Comparison of ENCODE assay signal across 1 cellular context in the genomic region with DNA sequence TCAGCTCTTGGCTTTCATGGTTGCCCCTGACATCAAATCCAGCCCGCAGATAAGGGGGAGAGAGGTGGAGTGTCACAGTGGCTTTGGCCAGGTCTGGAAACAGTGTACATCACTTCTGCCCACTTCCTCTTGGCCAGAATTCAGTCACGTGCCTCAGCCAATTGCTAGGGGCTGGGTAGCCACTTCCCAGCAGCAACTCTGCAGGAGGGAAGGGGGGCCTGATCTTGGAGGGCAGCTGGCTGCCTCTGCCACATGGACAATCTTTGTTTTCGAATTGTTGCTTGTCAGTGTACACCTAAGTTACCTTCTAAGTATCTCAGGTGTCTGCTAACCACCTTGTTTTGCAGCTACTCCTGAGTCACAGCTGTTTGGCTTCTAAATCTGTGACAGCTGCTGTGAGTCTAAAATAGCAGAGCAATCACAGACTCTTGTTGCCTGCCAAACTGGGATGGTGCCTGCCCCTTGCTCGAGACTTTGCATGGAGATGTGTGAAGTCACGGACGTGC.
TF ChIP-seq lines count a peak whose summit lies in the region.

No MANE protein-coding gene starts in this region.

TF ChIP-seq in GM12878, 131 proteins besides CTCF, POLR2A, EP300 and RAD21 (continued from another document):
- TF ChIP-seq, protein P1, sequence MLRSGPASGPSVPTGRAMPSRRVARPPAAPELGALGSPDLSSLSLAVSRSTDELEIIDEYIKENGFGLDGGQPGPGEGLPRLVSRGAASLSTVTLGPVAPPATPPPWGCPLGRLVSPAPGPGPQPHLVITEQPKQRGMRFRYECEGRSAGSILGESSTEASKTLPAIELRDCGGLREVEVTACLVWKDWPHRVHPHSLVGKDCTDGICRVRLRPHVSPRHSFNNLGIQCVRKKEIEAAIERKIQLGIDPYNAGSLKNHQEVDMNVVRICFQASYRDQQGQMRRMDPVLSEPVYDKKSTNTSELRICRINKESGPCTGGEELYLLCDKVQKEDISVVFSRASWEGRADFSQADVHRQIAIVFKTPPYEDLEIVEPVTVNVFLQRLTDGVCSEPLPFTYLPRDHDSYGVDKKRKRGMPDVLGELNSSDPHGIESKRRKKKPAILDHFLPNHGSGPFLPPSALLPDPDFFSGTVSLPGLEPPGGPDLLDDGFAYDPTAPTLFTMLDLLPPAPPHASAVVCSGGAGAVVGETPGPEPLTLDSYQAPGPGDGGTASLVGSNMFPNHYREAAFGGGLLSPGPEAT (IDR thresholded peaks at IDR 0.05; ENCODE audit: low read depth): no peak
- TF ChIP-seq TCF3 (IDR thresholded peaks at IDR 0.05; ENCODE audit: borderline replicate concordance, insufficient read depth, low read depth, low read length): peak; percentile 89
- TF ChIP-seq JUNB (IDR thresholded peaks at IDR 0.05): no peak
- peak; percentile 24 to 30; a peak in 3 of 4 replicates for TF ChIP-seq IKZF2 (IDR thresholded peaks at IDR 0.05)
- TF ChIP-seq, protein P2, sequence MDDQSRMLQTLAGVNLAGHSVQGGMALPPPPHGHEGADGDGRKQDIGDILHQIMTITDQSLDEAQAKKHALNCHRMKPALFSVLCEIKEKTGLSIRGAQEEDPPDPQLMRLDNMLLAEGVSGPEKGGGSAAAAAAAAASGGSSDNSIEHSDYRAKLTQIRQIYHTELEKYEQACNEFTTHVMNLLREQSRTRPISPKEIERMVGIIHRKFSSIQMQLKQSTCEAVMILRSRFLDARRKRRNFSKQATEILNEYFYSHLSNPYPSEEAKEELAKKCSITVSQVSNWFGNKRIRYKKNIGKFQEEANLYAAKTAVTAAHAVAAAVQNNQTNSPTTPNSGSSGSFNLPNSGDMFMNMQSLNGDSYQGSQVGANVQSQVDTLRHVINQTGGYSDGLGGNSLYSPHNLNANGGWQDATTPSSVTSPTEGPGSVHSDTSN (IDR thresholded peaks at IDR 0.05; ENCODE audit: insufficient replicate concordance, low read depth, low read length): peak; percentile 61
- TF ChIP-seq BMI1 (IDR thresholded peaks at IDR 0.05; ENCODE audit: borderline replicate concordance): no peak
- TF ChIP-seq ASH2L (IDR thresholded peaks at IDR 0.05; ENCODE audit: borderline replicate concordance, low read depth): no peak
- peak; percentile 82 for TF ChIP-seq IKZF1 (conservative IDR thresholded peaks at IDR 0.05)
- TF ChIP-seq, protein P3, sequence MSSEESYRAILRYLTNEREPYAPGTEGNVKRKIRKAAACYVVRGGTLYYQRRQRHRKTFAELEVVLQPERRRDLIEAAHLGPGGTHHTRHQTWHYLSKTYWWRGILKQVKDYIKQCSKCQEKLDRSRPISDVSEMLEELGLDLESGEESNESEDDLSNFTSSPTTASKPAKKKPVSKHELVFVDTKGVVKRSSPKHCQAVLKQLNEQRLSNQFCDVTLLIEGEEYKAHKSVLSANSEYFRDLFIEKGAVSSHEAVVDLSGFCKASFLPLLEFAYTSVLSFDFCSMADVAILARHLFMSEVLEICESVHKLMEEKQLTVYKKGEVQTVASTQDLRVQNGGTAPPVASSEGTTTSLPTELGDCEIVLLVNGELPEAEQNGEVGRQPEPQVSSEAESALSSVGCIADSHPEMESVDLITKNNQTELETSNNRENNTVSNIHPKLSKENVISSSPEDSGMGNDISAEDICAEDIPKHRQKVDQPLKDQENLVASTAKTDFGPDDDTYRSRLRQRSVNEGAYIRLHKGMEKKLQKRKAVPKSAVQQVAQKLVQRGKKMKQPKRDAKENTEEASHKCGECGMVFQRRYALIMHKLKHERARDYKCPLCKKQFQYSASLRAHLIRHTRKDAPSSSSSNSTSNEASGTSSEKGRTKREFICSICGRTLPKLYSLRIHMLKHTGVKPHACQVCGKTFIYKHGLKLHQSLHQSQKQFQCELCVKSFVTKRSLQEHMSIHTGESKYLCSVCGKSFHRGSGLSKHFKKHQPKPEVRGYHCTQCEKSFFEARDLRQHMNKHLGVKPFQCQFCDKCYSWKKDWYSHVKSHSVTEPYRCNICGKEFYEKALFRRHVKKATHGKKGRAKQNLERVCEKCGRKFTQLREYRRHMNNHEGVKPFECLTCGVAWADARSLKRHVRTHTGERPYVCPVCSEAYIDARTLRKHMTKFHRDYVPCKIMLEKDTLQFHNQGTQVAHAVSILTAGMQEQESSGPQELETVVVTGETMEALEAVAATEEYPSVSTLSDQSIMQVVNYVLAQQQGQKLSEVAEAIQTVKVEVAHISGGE (CRISPR knock-in tag; IDR thresholded peaks at IDR 0.05): no peak
- TF ChIP-seq, protein P4, sequence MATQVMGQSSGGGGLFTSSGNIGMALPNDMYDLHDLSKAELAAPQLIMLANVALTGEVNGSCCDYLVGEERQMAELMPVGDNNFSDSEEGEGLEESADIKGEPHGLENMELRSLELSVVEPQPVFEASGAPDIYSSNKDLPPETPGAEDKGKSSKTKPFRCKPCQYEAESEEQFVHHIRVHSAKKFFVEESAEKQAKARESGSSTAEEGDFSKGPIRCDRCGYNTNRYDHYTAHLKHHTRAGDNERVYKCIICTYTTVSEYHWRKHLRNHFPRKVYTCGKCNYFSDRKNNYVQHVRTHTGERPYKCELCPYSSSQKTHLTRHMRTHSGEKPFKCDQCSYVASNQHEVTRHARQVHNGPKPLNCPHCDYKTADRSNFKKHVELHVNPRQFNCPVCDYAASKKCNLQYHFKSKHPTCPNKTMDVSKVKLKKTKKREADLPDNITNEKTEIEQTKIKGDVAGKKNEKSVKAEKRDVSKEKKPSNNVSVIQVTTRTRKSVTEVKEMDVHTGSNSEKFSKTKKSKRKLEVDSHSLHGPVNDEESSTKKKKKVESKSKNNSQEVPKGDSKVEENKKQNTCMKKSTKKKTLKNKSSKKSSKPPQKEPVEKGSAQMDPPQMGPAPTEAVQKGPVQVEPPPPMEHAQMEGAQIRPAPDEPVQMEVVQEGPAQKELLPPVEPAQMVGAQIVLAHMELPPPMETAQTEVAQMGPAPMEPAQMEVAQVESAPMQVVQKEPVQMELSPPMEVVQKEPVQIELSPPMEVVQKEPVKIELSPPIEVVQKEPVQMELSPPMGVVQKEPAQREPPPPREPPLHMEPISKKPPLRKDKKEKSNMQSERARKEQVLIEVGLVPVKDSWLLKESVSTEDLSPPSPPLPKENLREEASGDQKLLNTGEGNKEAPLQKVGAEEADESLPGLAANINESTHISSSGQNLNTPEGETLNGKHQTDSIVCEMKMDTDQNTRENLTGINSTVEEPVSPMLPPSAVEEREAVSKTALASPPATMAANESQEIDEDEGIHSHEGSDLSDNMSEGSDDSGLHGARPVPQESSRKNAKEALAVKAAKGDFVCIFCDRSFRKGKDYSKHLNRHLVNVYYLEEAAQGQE (IDR thresholded peaks at IDR 0.05; ENCODE audit: low read depth, low read length): no peak
- TF ChIP-seq, protein P5, sequence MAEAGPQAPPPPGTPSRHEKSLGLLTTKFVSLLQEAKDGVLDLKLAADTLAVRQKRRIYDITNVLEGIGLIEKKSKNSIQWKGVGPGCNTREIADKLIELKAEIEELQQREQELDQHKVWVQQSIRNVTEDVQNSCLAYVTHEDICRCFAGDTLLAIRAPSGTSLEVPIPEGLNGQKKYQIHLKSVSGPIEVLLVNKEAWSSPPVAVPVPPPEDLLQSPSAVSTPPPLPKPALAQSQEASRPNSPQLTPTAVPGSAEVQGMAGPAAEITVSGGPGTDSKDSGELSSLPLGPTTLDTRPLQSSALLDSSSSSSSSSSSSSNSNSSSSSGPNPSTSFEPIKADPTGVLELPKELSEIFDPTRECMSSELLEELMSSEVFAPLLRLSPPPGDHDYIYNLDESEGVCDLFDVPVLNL (IDR thresholded peaks at IDR 0.05; ENCODE audit: low read depth, low read length): no peak
- TF ChIP-seq BHLHE40 (IDR thresholded peaks at IDR 0.05; ENCODE audit: borderline replicate concordance in 1 of 2, low read depth in 2 of 2, low read length in 1 of 2): peak; percentile 91 to 96
- TF ChIP-seq BRCA1 (IDR thresholded peaks at IDR 0.05; ENCODE audit: low read depth, low read length): no peak
- TF ChIP-seq, protein P6, sequence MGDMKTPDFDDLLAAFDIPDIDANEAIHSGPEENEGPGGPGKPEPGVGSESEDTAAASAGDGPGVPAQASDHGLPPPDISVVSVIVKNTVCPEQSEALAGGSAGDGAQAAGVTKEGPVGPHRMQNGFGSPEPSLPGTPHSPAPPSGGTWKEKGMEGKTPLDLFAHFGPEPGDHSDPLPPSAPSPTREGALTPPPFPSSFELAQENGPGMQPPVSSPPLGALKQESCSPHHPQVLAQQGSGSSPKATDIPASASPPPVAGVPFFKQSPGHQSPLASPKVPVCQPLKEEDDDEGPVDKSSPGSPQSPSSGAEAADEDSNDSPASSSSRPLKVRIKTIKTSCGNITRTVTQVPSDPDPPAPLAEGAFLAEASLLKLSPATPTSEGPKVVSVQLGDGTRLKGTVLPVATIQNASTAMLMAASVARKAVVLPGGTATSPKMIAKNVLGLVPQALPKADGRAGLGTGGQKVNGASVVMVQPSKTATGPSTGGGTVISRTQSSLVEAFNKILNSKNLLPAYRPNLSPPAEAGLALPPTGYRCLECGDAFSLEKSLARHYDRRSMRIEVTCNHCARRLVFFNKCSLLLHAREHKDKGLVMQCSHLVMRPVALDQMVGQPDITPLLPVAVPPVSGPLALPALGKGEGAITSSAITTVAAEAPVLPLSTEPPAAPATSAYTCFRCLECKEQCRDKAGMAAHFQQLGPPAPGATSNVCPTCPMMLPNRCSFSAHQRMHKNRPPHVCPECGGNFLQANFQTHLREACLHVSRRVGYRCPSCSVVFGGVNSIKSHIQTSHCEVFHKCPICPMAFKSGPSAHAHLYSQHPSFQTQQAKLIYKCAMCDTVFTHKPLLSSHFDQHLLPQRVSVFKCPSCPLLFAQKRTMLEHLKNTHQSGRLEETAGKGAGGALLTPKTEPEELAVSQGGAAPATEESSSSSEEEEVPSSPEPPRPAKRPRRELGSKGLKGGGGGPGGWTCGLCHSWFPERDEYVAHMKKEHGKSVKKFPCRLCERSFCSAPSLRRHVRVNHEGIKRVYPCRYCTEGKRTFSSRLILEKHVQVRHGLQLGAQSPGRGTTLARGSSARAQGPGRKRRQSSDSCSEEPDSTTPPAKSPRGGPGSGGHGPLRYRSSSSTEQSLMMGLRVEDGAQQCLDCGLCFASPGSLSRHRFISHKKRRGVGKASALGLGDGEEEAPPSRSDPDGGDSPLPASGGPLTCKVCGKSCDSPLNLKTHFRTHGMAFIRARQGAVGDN (IDR thresholded peaks at IDR 0.05): peak; percentile 76
- TF ChIP-seq KAT2A (conservative IDR thresholded peaks at IDR 0.05; ENCODE audit: control insufficient read depth, low read depth, low read length): no peak
- TF ChIP-seq SMARCA5 (IDR thresholded peaks at IDR 0.05): no peak
- peak; percentile 59; the same call in 1 of the 2 replicates for TF ChIP-seq MEF2A (IDR thresholded peaks at IDR 0.05; ENCODE audit: insufficient read depth, low read depth, low read length)
- TF ChIP-seq CEBPB (IDR thresholded peaks at IDR 0.05; ENCODE audit: borderline replicate concordance in 1 of 2, low read depth in 2 of 2, low read length in 2 of 2): no peak
- no peak; the same call in 1 of the 2 replicates for TF ChIP-seq PAX5 (IDR thresholded peaks at IDR 0.05; ENCODE audit: borderline replicate concordance, low read depth, low read length)
- TF ChIP-seq NBN (IDR thresholded peaks at IDR 0.05): no peak
- no peak for TF ChIP-seq STAT3 (IDR thresholded peaks at IDR 0.05; ENCODE audit: low read depth, low read length)
- TF ChIP-seq SPI1 (IDR thresholded peaks at IDR 0.05; ENCODE audit: borderline replicate concordance, insufficient read depth, low read depth, low read length): peak; percentile 90
- no peak for TF ChIP-seq BCL11A (IDR thresholded peaks at IDR 0.05; ENCODE audit: low read depth, low read length)
- TF ChIP-seq, protein P7, sequence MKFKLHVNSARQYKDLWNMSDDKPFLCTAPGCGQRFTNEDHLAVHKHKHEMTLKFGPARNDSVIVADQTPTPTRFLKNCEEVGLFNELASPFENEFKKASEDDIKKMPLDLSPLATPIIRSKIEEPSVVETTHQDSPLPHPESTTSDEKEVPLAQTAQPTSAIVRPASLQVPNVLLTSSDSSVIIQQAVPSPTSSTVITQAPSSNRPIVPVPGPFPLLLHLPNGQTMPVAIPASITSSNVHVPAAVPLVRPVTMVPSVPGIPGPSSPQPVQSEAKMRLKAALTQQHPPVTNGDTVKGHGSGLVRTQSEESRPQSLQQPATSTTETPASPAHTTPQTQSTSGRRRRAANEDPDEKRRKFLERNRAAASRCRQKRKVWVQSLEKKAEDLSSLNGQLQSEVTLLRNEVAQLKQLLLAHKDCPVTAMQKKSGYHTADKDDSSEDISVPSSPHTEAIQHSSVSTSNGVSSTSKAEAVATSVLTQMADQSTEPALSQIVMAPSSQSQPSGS (IDR thresholded peaks at IDR 0.05; ENCODE audit: low read length): no peak
- no peak for TF ChIP-seq ZNF207 (IDR thresholded peaks at IDR 0.05; ENCODE audit: borderline replicate concordance)
- peak; percentile 46 for TF ChIP-seq RUNX3 (IDR thresholded peaks at IDR 0.05; ENCODE audit: low read length)
- TF ChIP-seq HDGF (IDR thresholded peaks at IDR 0.05): no peak
- TF ChIP-seq SREBF1 (IDR thresholded peaks at IDR 0.05; ENCODE audit: low read length): no peak
- peak; percentile 90 for TF ChIP-seq TCF12 (IDR thresholded peaks at IDR 0.05; ENCODE audit: low read depth, low read length)
- no peak for TF ChIP-seq YBX1 (IDR thresholded peaks at IDR 0.05)
- no peak for TF ChIP-seq SREBF2 (IDR thresholded peaks at IDR 0.05; ENCODE audit: low read length)
- TF ChIP-seq ZNF622 (IDR thresholded peaks at IDR 0.05): no peak
- TF ChIP-seq STAT1 (conservative IDR thresholded peaks at IDR 0.05): no peak
- peak; percentile 91 for TF ChIP-seq RAD51 (IDR thresholded peaks at IDR 0.05)
- TF ChIP-seq LARP7 (IDR thresholded peaks at IDR 0.05): 0 out of 2 replicates have a peak, but pooled peaks have one; percentile 50
- TF ChIP-seq POLR2AphosphoS5 (IDR thresholded peaks at IDR 0.05; ENCODE audit: low read length): no peak
- TF ChIP-seq, protein P8, sequence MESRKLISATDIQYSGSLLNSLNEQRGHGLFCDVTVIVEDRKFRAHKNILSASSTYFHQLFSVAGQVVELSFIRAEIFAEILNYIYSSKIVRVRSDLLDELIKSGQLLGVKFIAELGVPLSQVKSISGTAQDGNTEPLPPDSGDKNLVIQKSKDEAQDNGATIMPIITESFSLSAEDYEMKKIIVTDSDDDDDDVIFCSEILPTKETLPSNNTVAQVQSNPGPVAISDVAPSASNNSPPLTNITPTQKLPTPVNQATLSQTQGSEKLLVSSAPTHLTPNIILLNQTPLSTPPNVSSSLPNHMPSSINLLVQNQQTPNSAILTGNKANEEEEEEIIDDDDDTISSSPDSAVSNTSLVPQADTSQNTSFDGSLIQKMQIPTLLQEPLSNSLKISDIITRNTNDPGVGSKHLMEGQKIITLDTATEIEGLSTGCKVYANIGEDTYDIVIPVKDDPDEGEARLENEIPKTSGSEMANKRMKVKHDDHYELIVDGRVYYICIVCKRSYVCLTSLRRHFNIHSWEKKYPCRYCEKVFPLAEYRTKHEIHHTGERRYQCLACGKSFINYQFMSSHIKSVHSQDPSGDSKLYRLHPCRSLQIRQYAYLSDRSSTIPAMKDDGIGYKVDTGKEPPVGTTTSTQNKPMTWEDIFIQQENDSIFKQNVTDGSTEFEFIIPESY (IDR thresholded peaks at IDR 0.05): no peak
- TF ChIP-seq CREM (IDR thresholded peaks at IDR 0.05; ENCODE audit: low read depth): no peak
- TF ChIP-seq ZNF384 (IDR thresholded peaks at IDR 0.05; ENCODE audit: borderline replicate concordance, low read depth, low read length): no peak
